20 cellular contexts compared by ENCODE assay signal in the genomic region with DNA sequence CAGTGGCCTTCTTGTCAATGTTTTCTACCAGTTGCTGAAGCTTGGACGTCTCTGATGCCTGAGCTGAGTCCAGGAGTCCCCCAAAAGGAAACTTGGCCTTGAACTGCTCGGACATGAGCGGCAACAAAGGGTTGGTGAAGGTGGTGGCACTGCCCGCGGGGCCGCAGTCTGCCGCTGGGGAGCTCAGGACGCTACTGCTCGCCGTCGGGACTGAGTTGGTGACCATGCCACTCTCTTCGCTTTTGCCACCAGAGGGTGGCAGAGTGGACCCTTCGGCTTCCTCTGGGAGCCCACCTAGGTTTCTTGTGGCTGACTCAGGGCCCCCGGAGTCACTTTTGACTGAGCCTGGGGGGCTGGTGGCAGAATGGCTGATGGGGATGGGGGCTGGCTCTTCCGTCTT. TPM values are rescaled to one million over a fixed set of nuclear protein-coding genes. Genes with fewer than 3 reads are reported as not detected.
DNase-seq lines count a peak whose midpoint lies in the region; ATAC-seq and TF ChIP-seq lines count a peak whose summit lies in the region.
"Had no signal": no experiment of that assay in that cellular context is flagged by ENCODE, and none has a peak within 500 bp of the region (broad histone marks: within the 10 kb centered on the region; RNA-seq: fewer than 3 reads in every experiment).

No MANE protein-coding gene starts in this region.

- no peaks in the 10 kb centered on the region for H3K4me1 ChIP-seq in foreskin keratinocyte
- H3K4me1 ChIP-seq: BLaER1 treated with 17β-estradiol and CSF1 and Interleukin-3, amounts not matched to agents 10 nM and 100 nM had no signal

- H3K27me3 Mint-ChIP-seq in WTC11 (ENCODE audit: low read depth) = no peaks in the 10 kb centered on the region

- H3K27ac ChIP-seq in foreskin keratinocyte = no peak overlapping the region
- H3K27ac ChIP-seq: BLaER1 treated with 17β-estradiol and CSF1 and Interleukin-3, amounts not matched to agents 10 nM and 100 nM had no signal

- POLR2A ChIA-PET in WTC11 (lab: Charles Lee) = no interaction called here

- ATAC-seq in Right ventricle myocardium inferior (no peak), left ventricle myocardium superior (no peak), WTC11 (peak; percentile 22; the same call in 1 of the 2 replicates), foreskin keratinocyte (no peak)
- ATAC-seq in activated naive CD4-positive, alpha-beta T cell treated with anti-CD3 and anti-CD28 coated beads, Interleukin-2, amount 50 U/mL, for 72 hours = no peak
- ATAC-seq: GM12878 had no signal

- no peak overlapping the region for H3K4me3 ChIP-seq in kidney epithelial cell (ENCODE audit: low read depth, low read length)
- H3K4me3 ChIP-seq: BLaER1 treated with 17β-estradiol and CSF1 and Interleukin-3, amounts not matched to agents 10 nM and 100 nM; GM12878 had no signal

- H3K4me1 Mint-ChIP-seq in WTC11 = peaks cover 48% of the 10 kb centered on the region
- H3K4me1 Mint-ChIP-seq: CD4-positive, CD25-positive, alpha-beta regulatory T cell had no signal

- intact Hi-C loops in Right ventricle myocardium inferior (cut with DNase I) = no loop called here
- intact Hi-C loops in left ventricle myocardium superior (cut with micrococcal nuclease) = no loop called here

- no peaks in the 10 kb centered on the region for H3K9me3 Mint-ChIP-seq in WTC11
- H3K9me3 Mint-ChIP-seq in activated naive CD4-positive, alpha-beta T cell treated with anti-CD3 and anti-CD28 coated beads, Interleukin-2, amount 50 U/mL, for 72 hours = peaks cover 0 to 4% of the 10 kb centered on the region in 2 donors
- H3K9me3 Mint-ChIP-seq: HFFc6 had no signal

- no peak overlapping the region for H3K4me3 Mint-ChIP-seq in WTC11
- H3K4me3 Mint-ChIP-seq: CD4-positive, CD25-positive, alpha-beta regulatory T cell; HFFc6 had no signal

- CTCF ChIA-PET in WTC11 (lab: Charles Lee) = interaction anchor here (0.6 to 0.8 kb wide), 2 partner anchors 12 to 96 kb away, joined by 3 read pairs; no protein-coding TSS in a partner anchor

- DNase-seq in Right ventricle myocardium inferior (ENCODE audit: missing footprints) = peak; percentile 28
- no peak for DNase-seq in left ventricle myocardium superior
- no peak for DNase-seq in WTC11 (ENCODE audit: low spot score)
- DNase-seq in kidney epithelial cell (ENCODE audit: low read depth) = no peak
- DNase-seq in foreskin keratinocyte = no peak
- no peak for DNase-seq in activated naive CD4-positive, alpha-beta T cell treated with anti-CD3 and anti-CD28 coated beads, Interleukin-2, amount 50 U/mL, for 72 hours (ENCODE audit: low spot score in 2 of 2)
- no peak for DNase-seq in NCI-H446 treated with DMSO at 0.1 percent for 48 hours (lab: John Stamatoyannopoulos, UW)
- DNase-seq: 8988T; ACHN; Calu3; CD4-positive, CD25-positive, alpha-beta regulatory T cell; DMS 273 treated with DMSO at 0.1 percent for 48 hours; GOT3; HCEC 1CT; HFFc6; IMR-90; KBM-7 had no signal

- no peaks in the 10 kb centered on the region for H3K27me3 ChIP-seq in kidney epithelial cell (ENCODE audit: control insufficient read depth, insufficient read depth, low read length)
- peaks cover 29% of the 10 kb centered on the region for H3K27me3 ChIP-seq in foreskin keratinocyte

- H3K36me3 Mint-ChIP-seq in WTC11 = peaks cover 70% of the 10 kb centered on the region
- no peaks in the 10 kb centered on the region for H3K36me3 Mint-ChIP-seq in activated naive CD4-positive, alpha-beta T cell treated with anti-CD3 and anti-CD28 coated beads, Interleukin-2, amount 50 U/mL, for 72 hours
- H3K36me3 Mint-ChIP-seq: CD4-positive, CD25-positive, alpha-beta regulatory T cell had no signal

- peaks cover 9% of the 10 kb centered on the region for H3K36me3 ChIP-seq in kidney epithelial cell (ENCODE audit: control insufficient read depth, insufficient read depth, low read length)
- H3K36me3 ChIP-seq: BLaER1 treated with 17β-estradiol and CSF1 and Interleukin-3, amounts not matched to agents 10 nM and 100 nM had no signal

- H3K27ac Mint-ChIP-seq in WTC11 = no peak overlapping the region
- H3K27ac Mint-ChIP-seq in activated naive CD4-positive, alpha-beta T cell treated with anti-CD3 and anti-CD28 coated beads, Interleukin-2, amount 50 U/mL, for 72 hours = no peak overlapping the region
- H3K27ac Mint-ChIP-seq: CD4-positive, CD25-positive, alpha-beta regulatory T cell; HFFc6 had no signal

- TF ChIP-seq CTCF in WTC11 (IDR thresholded peaks at IDR 0.05) (no peak), kidney epithelial cell (IDR thresholded peaks at IDR 0.05; ENCODE audit: insufficient read depth, low read length, poor library complexity, severe bottlenecking) (peak; percentile 18), foreskin keratinocyte (conservative IDR thresholded peaks at IDR 0.05) (no peak)

TF ChIP-seq in WTC11, 78 proteins besides CTCF, POLR2A, EP300 and RAD21:
- TF ChIP-seq, protein P1, sequence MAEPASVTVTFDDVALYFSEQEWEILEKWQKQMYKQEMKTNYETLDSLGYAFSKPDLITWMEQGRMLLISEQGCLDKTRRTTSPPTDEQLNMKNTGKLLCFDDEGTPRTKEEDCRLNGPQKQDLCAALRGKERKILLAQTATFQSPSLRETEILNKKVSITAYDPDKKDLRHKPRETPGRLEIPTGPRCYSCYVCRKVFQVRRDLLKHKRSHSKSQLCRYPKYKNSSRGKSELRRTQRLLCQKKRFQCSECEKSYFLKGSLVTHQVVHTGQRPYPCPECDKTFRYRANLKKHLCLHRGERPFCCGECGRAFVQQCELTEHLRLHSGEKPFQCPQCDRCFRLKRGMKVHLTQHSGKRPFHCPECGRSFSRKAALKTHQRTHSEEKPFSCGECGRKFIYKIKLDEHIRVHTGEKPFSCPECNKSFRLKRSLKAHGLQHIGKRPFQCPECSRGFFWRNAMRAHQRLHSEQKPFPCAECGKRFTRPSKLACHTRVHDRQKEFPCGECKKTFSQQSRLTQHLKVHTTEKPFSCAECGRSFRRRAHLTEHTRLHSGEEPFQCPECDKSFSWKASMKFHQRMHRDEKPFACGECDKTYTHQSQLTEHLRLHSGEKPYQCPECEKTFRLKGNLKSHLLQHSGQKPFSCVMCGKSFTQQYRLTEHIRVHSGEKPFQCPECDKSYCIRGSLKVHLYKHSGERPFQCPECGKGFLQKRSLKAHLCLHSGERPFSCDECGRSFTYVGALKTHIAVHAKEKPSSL (CRISPR knock-in tag; conservative IDR thresholded peaks at IDR 0.05) = no peak
- TF ChIP-seq, protein P2, sequence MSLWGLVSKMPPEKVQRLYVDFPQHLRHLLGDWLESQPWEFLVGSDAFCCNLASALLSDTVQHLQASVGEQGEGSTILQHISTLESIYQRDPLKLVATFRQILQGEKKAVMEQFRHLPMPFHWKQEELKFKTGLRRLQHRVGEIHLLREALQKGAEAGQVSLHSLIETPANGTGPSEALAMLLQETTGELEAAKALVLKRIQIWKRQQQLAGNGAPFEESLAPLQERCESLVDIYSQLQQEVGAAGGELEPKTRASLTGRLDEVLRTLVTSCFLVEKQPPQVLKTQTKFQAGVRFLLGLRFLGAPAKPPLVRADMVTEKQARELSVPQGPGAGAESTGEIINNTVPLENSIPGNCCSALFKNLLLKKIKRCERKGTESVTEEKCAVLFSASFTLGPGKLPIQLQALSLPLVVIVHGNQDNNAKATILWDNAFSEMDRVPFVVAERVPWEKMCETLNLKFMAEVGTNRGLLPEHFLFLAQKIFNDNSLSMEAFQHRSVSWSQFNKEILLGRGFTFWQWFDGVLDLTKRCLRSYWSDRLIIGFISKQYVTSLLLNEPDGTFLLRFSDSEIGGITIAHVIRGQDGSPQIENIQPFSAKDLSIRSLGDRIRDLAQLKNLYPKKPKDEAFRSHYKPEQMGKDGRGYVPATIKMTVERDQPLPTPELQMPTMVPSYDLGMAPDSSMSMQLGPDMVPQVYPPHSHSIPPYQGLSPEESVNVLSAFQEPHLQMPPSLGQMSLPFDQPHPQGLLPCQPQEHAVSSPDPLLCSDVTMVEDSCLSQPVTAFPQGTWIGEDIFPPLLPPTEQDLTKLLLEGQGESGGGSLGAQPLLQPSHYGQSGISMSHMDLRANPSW (CRISPR knock-in tag; conservative IDR thresholded peaks at IDR 0.05; ENCODE audit: low read depth) = no peak
- TF ChIP-seq, protein P3, sequence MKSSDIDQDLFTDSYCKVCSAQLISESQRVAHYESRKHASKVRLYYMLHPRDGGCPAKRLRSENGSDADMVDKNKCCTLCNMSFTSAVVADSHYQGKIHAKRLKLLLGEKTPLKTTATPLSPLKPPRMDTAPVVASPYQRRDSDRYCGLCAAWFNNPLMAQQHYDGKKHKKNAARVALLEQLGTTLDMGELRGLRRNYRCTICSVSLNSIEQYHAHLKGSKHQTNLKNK (CRISPR knock-in tag; IDR thresholded peaks at IDR 0.05) = no peak

RNA-seq across cellular contexts. Expression of a gene that starts 11.0 kb away (rescaled TPM):
- total RNA-seq in Right ventricle myocardium inferior (0.08 TPM), left ventricle myocardium superior (not detected), WTC11 (2021) (63.9 to 67.0 TPM (median 65.0 TPM) in 3 replicates), kidney epithelial cell (12.3 and 14.8 TPM in 2 replicates), foreskin keratinocyte (not detected in 2 replicates)
- not detected in 2 replicates for polyA plus RNA-seq in foreskin keratinocyte
- total RNA-seq in activated naive CD4-positive, alpha-beta T cell treated with anti-CD3 and anti-CD28 coated beads, Interleukin-2, amount 50 U/mL, for 72 hours = not detected
- total RNA-seq: Calu3; CD4-positive, CD25-positive, alpha-beta regulatory T cell; G401 had no signal
- polyA plus RNA-seq: CD4-positive, CD25-positive, alpha-beta regulatory T cell had no signal

Comparison
In these comparisons a context has a peak if more than half of its experiments do, and no peak if none do; other contexts are left out.
1. RNA of a gene that starts 11.0 kb away (total RNA-seq): 63.9 to 67.0 TPM in WTC11 and 12.3 to 14.8 TPM in kidney epithelial cell; 0.08 TPM in Right ventricle myocardium inferior (single experiment), not detected in left ventricle myocardium superior (single experiment), not detected in foreskin keratinocyte and not detected in activated naive CD4-positive, alpha-beta T cell treated with anti-CD3 and anti-CD28 coated beads, Interleukin-2, amount 50 U/mL, for 72 hours; every median in the first group is over 10 times any median in the second.